ENCODE assay signal across 37 cellular contexts in genomic region chr2:110764931-110765330, GRCh38. TPM values are rescaled to one million over a fixed set of nuclear protein-coding genes. Genes with fewer than 3 reads are reported as not detected.
"Had no signal": no experiment of that assay in that cellular context is flagged by ENCODE, and none has a peak within 500 bp of the region (broad histone marks: within the 10 kb centered on the region; RNA-seq: fewer than 3 reads in every experiment).

No MANE protein-coding gene starts in this region.

- DNase-seq: Karpas-422, Kasumi-1, MG63, MM.1S, MV-4-11, NCI-H1048, NCI-H1092, NCI-H1092 treated with DMSO at 0.1 percent for 48 hours, NCI-H1105, NCI-H1105 treated with DMSO at 0.1 percent for 48 hours, NCI-H1417, NCI-H1417 treated with DMSO at 0.1 percent for 48 hours, NCI-H1436, NCI-H1436 treated with DMSO at 0.1 percent for 48 hours, NCI-H146, NCI-H1694, NCI-H1694 treated with DMSO at 0.1 percent for 48 hours, NCI-H187, NCI-H187 treated with DMSO at 0.1 percent for 48 hours, NCI-H1930, NCI-H2029, NCI-H2029 treated with DMSO at 0.1 percent for 48 hours, NCI-H2081, NCI-H2081 treated with DMSO at 0.1 percent for 48 hours, NCI-H2107, NCI-H2171, NCI-H2171 treated with DMSO at 0.1 percent for 48 hours, NCI-H2227 treated with DMSO at 0.1 percent for 48 hours, NCI-H226, NCI-H345, NCI-H446, NCI-H446 treated with DMSO at 0.1 percent for 48 hours, NCI-H510A had no signal

RNA-seq across cellular contexts. Expression of gene ACOXL, which starts 32.6 kb away (rescaled TPM):
- total RNA-seq: LHCN-M2, M059J, MCF 10A, NCI-H460 had no signal
